ENCODE assay signal across 1 cellular context in genomic region chr6:79188885-79189505, GRCh38.
TF ChIP-seq lines count a peak whose summit lies in the region.

No MANE protein-coding gene starts in this region.

TF ChIP-seq in H1, 55 proteins besides CTCF, POLR2A, EP300 and RAD21 (continued from another document):
- no peak for TF ChIP-seq ATF2 (IDR thresholded peaks at IDR 0.05; ENCODE audit: low read length)
- TF ChIP-seq POLR2AphosphoS5 (IDR thresholded peaks at IDR 0.05; ENCODE audit: low read depth, low read length), result no peak
- TF ChIP-seq GABPA (IDR thresholded peaks at IDR 0.05; ENCODE audit: borderline replicate concordance, insufficient read depth, low read length), result no peak
- no peak for TF ChIP-seq KDM4A (IDR thresholded peaks at IDR 0.05; ENCODE audit: low read depth, low read length, severe bottlenecking)
- TF ChIP-seq SIRT6 (IDR thresholded peaks at IDR 0.05; ENCODE audit: low read length), result no peak
- no peak for TF ChIP-seq SUZ12 (IDR thresholded peaks at IDR 0.05; ENCODE audit: low read length)
- TF ChIP-seq SIX5 (IDR thresholded peaks at IDR 0.05; ENCODE audit: low read depth, low read length), result no peak
- no peak for TF ChIP-seq SAP30 (IDR thresholded peaks at IDR 0.05; ENCODE audit: insufficient read depth, insufficient replicate concordance, low read length)
- TF ChIP-seq TCF12 (IDR thresholded peaks at IDR 0.05; ENCODE audit: low read depth, low read length), result no peak
- TF ChIP-seq USF2 (IDR thresholded peaks at IDR 0.05; ENCODE audit: low read length), result no peak
- TF ChIP-seq ZNF274 (IDR thresholded peaks at IDR 0.05; ENCODE audit: borderline replicate concordance, extremely low read depth, low read length), result no peak
- no peak for TF ChIP-seq SIN3A (conservative IDR thresholded peaks at IDR 0.05 in 1 of 2, IDR thresholded peaks at IDR 0.05 in 1 of 2; ENCODE audit: low read depth in 1 of 2, low read length in 2 of 2)
- no peak for TF ChIP-seq E2F6 (IDR thresholded peaks at IDR 0.05)
- TF ChIP-seq JUN (IDR thresholded peaks at IDR 0.05; ENCODE audit: low read depth, low read length), result no peak
- no peak for TF ChIP-seq NRF1 (IDR thresholded peaks at IDR 0.05; ENCODE audit: low read depth, low read length)
- no peak for TF ChIP-seq NANOG (IDR thresholded peaks at IDR 0.05; ENCODE audit: insufficient read depth, low read depth, low read length, poor library complexity, severe bottlenecking)
